14 cellular contexts compared by ENCODE assay signal in the genomic region with DNA sequence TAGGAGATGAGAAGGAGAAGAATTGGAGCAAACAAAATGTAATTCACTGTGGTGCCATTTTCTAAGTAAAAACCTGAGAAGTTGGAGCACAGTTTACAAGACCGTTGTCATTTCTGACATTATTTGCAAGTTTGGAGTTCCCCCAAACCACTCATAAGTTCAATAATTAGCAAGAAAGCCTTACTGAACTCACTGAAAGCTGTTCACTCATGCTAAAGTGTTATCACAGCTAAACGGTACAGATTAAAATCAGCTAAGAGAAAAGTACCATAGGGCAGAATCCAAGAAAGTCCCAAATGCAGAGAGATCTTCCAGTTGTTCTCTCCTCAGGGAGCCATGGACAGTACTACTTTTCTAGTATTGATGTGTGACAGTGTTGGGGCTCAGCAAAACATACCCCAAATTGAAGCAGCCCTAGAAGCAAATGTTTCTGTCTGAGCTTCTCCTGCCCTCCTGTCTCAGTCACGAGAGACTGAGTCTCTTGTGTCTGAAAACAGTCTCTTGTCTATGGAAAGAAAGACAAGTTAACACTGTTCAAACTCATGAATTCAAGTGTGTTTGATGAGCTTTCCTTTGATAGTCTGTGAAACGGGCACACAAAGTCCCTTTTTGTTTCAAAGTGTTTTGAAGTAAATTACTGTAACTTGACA.
DNase-seq lines count a peak whose midpoint lies in the region; ATAC-seq lines count a peak whose summit lies in the region.
"Had no signal": no experiment of that assay in that cellular context is flagged by ENCODE, and none has a peak within 500 bp of the region (broad histone marks: within the 10 kb centered on the region; RNA-seq: fewer than 3 reads in every experiment).

No MANE protein-coding gene starts in this region.

- ATAC-seq in GM18858 (IDR thresholded peaks at IDR 0.05; ENCODE audit: unreplicated experiment) (peak; percentile 74), GM21381 (IDR thresholded peaks at IDR 0.05; ENCODE audit: unreplicated experiment) (peak; percentile 67), HG02938 (IDR thresholded peaks at IDR 0.05; ENCODE audit: unreplicated experiment) (peak; percentile 76), HG03460 (IDR thresholded peaks at IDR 0.05; ENCODE audit: unreplicated experiment) (peak; percentile 90)
- ATAC-seq in activated CD8-positive, alpha-beta memory T cell treated with anti-CD3 and anti-CD28 coated beads, Interleukin-2, amount 10 ng/mL, durations not matched to agents 7 days and 5 days: no peak
- ATAC-seq: activated T-helper 17 cell treated with anti-CD3 and anti-CD28 coated beads, Interleukin-2, amount 50 U/mL, for 72 hours had no signal

- H3K9me3 Mint-ChIP-seq in activated CD8-positive, alpha-beta memory T cell treated with anti-CD3 and anti-CD28 coated beads, Interleukin-2, amount 10 ng/mL, durations not matched to agents 7 days and 5 days (ENCODE audit: low read depth): peaks cover 6% of the 10 kb centered on the region
- H3K9me3 Mint-ChIP-seq: memory B cell had no signal

- no peaks in the 10 kb centered on the region for H3K27me3 Mint-ChIP-seq in activated CD8-positive, alpha-beta memory T cell treated with anti-CD3 and anti-CD28 coated beads, Interleukin-2, amount 10 ng/mL, durations not matched to agents 7 days and 5 days
- H3K27me3 Mint-ChIP-seq: activated T-helper 17 cell treated with anti-CD3 and anti-CD28 coated beads, Interleukin-2, amount 50 U/mL, for 72 hours; memory B cell had no signal

- no peak overlapping the region for H3K4me3 Mint-ChIP-seq in activated CD8-positive, alpha-beta memory T cell treated with anti-CD3 and anti-CD28 coated beads, Interleukin-2, amount 10 ng/mL, durations not matched to agents 7 days and 5 days
- H3K4me3 Mint-ChIP-seq: activated T-helper 17 cell treated with anti-CD3 and anti-CD28 coated beads, Interleukin-2, amount 50 U/mL, for 72 hours; memory B cell had no signal

- DNase-seq in DMS79 treated with DMSO at 0.1 percent for 48 hours (lab: John Stamatoyannopoulos, UW) (no peak), Ammon's horn (ENCODE audit: low spot score) (no peak)
- DNase-seq in stimulated activated CD4-positive, alpha-beta T cell treated with anti-CD3 and anti-CD28 coated beads, Interleukin-4, amount 100 ng/mL, for 1 hour: no peak
- no peak for DNase-seq in activated CD8-positive, alpha-beta memory T cell treated with anti-CD3 and anti-CD28 coated beads, Interleukin-2, amount 10 ng/mL, durations not matched to agents 7 days and 5 days
- DNase-seq: activated CD4-positive, alpha-beta T cell treated with anti-CD3 and anti-CD28 coated beads, Interleukin-2, amount 50 U/mL, for 48 hours; NCI-H1436 treated with DMSO at 0.1 percent for 48 hours; NCI-H510A treated with DMSO at 0.1 percent for 48 hours; stomach had no signal

- H3K4me1 Mint-ChIP-seq in activated CD8-positive, alpha-beta memory T cell treated with anti-CD3 and anti-CD28 coated beads, Interleukin-2, amount 10 ng/mL, durations not matched to agents 7 days and 5 days: no peaks in the 10 kb centered on the region
- H3K4me1 Mint-ChIP-seq: activated T-helper 17 cell treated with anti-CD3 and anti-CD28 coated beads, Interleukin-2, amount 50 U/mL, for 72 hours; memory B cell had no signal

- no peak overlapping the region for H3K27ac Mint-ChIP-seq in activated CD8-positive, alpha-beta memory T cell treated with anti-CD3 and anti-CD28 coated beads, Interleukin-2, amount 10 ng/mL, durations not matched to agents 7 days and 5 days
- H3K27ac Mint-ChIP-seq: activated T-helper 17 cell treated with anti-CD3 and anti-CD28 coated beads, Interleukin-2, amount 50 U/mL, for 72 hours; memory B cell had no signal

- CTCF ChIA-PET in activated CD8-positive, alpha-beta memory T cell treated with anti-CD3 and anti-CD28 coated beads, Interleukin-2, amount 10 ng/mL, durations not matched to agents 7 days and 5 days (lab: Charles Lee): no interaction called here

- H3K36me3 Mint-ChIP-seq in activated CD8-positive, alpha-beta memory T cell treated with anti-CD3 and anti-CD28 coated beads, Interleukin-2, amount 10 ng/mL, durations not matched to agents 7 days and 5 days: no peaks in the 10 kb centered on the region
- H3K36me3 Mint-ChIP-seq: memory B cell had no signal
